ENCODE assay signal across 8 cellular contexts in genomic region chr14:24365600-24366374, GRCh38.
DNase-seq lines count a peak whose midpoint lies in the region; ATAC-seq and TF ChIP-seq lines count a peak whose summit lies in the region.

No MANE protein-coding gene starts in this region.

- ATAC-seq in HG03571 (IDR thresholded peaks at IDR 0.05; ENCODE audit: unreplicated experiment), result peak; percentile 29

- H3K4me3 ChIP-seq in epithelial cell of esophagus (ENCODE audit: low read length), result peak overlapping the region; percentile 78

- peak; percentile 91 for TF ChIP-seq CTCF in GM12872 (IDR thresholded peaks at IDR 0.05; ENCODE audit: insufficient read depth, low read depth, low read length)
- peak; percentile 94 for TF ChIP-seq CTCF in epithelial cell of esophagus (IDR thresholded peaks at IDR 0.05; ENCODE audit: insufficient read depth, low read depth, low read length, missing control alignments)

- DNase-seq in NOMO-1 (lab: John Stamatoyannopoulos, UW; ENCODE audit: unreplicated experiment in 2 of 2) (peak; percentile 81 to 91), activated T-cell treated with anti-CD3 and anti-CD28 coated beads for 24 hours (ENCODE audit: low read depth) (peak; percentile 44), epithelial cell of esophagus (ENCODE audit: low read depth) (peak; percentile 95), midbrain (lab: John Stamatoyannopoulos, UW) (peak; percentile 74), superior temporal gyrus (ENCODE audit: extremely low spot score) (no peak)
- peak; percentile 58 for DNase-seq in stimulated activated CD8-positive, alpha-beta memory T cell treated with anti-CD3 and anti-CD28 coated beads, Interleukin-4, amount 100 ng/mL, for 24 hours (ENCODE audit: low read depth)
